1 cellular context compared by ENCODE assay signal in the genomic region with DNA sequence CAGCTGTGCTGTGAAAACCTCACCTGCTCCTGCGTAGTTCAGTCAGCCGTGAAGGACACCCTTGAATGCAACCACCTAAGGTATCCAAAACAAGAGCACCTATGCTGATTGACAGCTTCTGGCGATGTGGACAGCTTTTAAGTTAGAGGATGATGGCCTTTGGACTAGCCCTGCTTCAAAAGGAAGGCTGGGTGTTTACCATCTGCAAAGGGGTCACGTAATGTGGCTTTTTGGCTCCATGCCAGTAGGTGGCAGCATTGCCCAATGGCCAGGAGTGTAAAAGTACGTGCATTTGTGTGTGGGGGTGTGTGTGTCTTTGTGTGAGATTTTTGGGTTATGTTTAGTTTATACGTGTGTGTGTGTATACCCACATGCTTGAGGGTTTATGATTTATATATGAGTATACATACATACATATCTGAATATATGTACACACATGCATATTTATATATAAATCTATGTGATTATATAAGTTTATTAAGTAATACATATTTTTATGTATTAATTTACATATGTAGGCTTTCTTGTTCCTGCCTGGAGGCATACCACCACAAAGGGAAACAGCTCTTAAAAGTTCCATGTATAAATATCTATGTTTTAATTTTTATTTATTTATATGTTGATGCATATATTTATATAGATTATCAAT.
TF ChIP-seq lines count a peak whose summit lies in the region.

No MANE protein-coding gene starts in this region.

TF ChIP-seq in HepG2, 621 proteins besides CTCF, POLR2A, EP300 and RAD21 (continued from another document and continues in another):
- TF ChIP-seq, protein P1, sequence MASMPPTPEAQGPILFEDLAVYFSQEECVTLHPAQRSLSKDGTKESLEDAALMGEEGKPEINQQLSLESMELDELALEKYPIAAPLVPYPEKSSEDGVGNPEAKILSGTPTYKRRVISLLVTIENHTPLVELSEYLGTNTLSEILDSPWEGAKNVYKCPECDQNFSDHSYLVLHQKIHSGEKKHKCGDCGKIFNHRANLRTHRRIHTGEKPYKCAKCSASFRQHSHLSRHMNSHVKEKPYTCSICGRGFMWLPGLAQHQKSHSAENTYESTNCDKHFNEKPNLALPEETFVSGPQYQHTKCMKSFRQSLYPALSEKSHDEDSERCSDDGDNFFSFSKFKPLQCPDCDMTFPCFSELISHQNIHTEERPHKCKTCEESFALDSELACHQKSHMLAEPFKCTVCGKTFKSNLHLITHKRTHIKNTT (CRISPR knock-in tag; IDR thresholded peaks at IDR 0.05) = no peak
- TF ChIP-seq GTF3A (CRISPR knock-in tag; conservative IDR thresholded peaks at IDR 0.05) = no peak
- no peak for TF ChIP-seq GFI1 (CRISPR knock-in tag; IDR thresholded peaks at IDR 0.05; ENCODE audit: borderline replicate concordance)
- no peak for TF ChIP-seq CENPX (CRISPR knock-in tag; IDR thresholded peaks at IDR 0.05)
- no peak for TF ChIP-seq ASH2L (IDR thresholded peaks at IDR 0.05; ENCODE audit: insufficient read length, low read depth, low read length)
- TF ChIP-seq, protein P2, sequence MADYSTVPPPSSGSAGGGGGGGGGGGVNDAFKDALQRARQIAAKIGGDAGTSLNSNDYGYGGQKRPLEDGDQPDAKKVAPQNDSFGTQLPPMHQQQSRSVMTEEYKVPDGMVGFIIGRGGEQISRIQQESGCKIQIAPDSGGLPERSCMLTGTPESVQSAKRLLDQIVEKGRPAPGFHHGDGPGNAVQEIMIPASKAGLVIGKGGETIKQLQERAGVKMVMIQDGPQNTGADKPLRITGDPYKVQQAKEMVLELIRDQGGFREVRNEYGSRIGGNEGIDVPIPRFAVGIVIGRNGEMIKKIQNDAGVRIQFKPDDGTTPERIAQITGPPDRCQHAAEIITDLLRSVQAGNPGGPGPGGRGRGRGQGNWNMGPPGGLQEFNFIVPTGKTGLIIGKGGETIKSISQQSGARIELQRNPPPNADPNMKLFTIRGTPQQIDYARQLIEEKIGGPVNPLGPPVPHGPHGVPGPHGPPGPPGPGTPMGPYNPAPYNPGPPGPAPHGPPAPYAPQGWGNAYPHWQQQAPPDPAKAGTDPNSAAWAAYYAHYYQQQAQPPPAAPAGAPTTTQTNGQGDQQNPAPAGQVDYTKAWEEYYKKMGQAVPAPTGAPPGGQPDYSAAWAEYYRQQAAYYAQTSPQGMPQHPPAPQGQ (CRISPR knock-in tag; IDR thresholded peaks at IDR 0.05; ENCODE audit: borderline replicate concordance) = no peak
- no peak for TF ChIP-seq NKX3-1 (CRISPR knock-in tag; IDR thresholded peaks at IDR 0.05)
- no peak for TF ChIP-seq ZNF354B (CRISPR knock-in tag; IDR thresholded peaks at IDR 0.05)
- TF ChIP-seq, protein P3, sequence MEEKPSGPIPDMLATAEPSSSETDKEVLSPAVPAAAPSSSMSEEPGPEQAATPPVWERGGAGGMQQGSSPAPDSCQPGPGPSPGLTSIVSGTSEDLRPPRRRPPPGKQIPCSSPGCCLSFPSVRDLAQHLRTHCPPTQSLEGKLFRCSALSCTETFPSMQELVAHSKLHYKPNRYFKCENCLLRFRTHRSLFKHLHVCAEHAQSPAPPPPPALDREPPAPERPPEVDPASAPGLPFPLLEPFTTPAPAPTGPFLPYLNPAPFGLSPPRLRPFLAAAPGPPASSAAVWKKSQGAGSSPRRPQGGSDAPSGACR (CRISPR knock-in tag; IDR thresholded peaks at IDR 0.05) = no peak
- TF ChIP-seq, protein P4, sequence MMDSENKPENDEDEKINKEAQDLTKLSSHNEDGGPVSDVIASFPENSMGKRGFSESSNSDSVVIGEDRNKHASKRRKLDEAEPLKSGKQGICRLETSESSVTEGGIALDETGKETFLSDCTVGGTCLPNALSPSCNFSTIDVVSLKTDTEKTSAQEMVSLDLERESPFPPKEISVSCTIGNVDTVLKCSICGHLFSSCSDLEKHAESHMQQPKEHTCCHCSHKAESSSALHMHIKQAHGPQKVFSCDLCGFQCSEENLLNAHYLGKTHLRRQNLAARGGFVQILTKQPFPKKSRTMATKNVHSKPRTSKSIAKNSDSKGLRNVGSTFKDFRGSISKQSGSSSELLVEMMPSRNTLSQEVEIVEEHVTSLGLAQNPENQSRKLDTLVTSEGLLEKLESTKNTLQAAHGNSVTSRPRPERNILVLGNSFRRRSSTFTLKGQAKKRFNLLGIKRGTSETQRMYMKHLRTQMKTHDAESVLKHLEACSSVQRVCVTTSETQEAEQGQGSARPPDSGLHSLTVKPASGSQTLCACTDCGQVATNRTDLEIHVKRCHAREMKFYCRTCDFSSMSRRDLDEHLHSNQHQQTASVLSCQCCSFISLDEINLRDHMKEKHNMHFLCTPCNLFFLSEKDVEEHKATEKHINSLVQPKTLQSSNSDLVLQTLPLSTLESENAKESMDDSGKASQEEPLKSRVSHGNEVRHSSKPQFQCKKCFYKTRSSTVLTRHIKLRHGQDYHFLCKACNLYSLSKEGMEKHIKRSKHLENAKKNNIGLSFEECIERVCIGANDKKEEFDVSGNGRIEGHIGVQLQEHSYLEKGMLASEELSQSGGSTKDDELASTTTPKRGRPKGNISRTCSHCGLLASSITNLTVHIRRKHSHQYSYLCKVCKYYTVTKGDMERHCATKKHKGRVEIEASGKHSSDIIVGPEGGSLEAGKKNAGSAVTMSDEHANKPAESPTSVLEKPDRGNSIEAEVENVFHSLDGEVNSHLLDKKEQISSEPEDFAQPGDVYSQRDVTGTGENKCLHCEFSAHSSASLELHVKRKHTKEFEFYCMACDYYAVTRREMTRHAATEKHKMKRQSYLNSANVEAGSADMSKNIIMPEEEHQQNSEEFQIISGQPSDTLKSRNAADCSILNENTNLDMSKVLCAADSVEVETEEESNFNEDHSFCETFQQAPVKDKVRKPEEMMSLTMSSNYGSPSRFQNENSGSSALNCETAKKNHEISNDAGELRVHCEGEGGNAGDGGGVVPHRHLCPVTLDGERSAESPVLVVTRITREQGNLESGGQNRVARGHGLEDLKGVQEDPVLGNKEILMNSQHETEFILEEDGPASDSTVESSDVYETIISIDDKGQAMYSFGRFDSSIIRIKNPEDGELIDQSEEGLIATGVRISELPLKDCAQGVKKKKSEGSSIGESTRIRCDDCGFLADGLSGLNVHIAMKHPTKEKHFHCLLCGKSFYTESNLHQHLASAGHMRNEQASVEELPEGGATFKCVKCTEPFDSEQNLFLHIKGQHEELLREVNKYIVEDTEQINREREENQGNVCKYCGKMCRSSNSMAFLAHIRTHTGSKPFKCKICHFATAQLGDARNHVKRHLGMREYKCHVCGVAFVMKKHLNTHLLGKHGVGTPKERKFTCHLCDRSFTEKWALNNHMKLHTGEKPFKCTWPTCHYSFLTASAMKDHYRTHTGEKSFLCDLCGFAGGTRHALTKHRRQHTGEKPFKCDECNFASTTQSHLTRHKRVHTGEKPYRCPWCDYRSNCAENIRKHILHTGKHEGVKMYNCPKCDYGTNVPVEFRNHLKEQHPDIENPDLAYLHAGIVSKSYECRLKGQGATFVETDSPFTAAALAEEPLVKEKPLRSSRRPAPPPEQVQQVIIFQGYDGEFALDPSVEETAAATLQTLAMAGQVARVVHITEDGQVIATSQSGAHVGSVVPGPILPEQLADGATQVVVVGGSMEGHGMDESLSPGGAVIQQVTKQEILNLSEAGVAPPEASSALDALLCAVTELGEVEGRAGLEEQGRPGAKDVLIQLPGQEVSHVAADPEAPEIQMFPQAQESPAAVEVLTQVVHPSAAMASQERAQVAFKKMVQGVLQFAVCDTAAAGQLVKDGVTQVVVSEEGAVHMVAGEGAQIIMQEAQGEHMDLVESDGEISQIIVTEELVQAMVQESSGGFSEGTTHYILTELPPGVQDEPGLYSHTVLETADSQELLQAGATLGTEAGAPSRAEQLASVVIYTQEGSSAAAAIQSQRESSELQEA (CRISPR knock-in tag; IDR thresholded peaks at IDR 0.05; ENCODE audit: not compliant biosample characterization) = no peak
- TF ChIP-seq ZNF598 (CRISPR knock-in tag; IDR thresholded peaks at IDR 0.05; ENCODE audit: borderline replicate concordance) = no peak
- no peak for TF ChIP-seq ZIK1 (CRISPR knock-in tag; IDR thresholded peaks at IDR 0.05; ENCODE audit: borderline replicate concordance, low read depth)
- TF ChIP-seq, protein P5, sequence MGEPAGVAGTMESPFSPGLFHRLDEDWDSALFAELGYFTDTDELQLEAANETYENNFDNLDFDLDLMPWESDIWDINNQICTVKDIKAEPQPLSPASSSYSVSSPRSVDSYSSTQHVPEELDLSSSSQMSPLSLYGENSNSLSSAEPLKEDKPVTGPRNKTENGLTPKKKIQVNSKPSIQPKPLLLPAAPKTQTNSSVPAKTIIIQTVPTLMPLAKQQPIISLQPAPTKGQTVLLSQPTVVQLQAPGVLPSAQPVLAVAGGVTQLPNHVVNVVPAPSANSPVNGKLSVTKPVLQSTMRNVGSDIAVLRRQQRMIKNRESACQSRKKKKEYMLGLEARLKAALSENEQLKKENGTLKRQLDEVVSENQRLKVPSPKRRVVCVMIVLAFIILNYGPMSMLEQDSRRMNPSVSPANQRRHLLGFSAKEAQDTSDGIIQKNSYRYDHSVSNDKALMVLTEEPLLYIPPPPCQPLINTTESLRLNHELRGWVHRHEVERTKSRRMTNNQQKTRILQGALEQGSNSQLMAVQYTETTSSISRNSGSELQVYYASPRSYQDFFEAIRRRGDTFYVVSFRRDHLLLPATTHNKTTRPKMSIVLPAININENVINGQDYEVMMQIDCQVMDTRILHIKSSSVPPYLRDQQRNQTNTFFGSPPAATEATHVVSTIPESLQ (CRISPR knock-in tag; conservative IDR thresholded peaks at IDR 0.05) = no peak
- no peak for TF ChIP-seq ZNF326 (CRISPR knock-in tag; IDR thresholded peaks at IDR 0.05; ENCODE audit: borderline replicate concordance)
- no peak for TF ChIP-seq GATA4 (IDR thresholded peaks at IDR 0.05; ENCODE audit: borderline replicate concordance, low read depth)
- TF ChIP-seq ZNF720 (CRISPR knock-in tag; IDR thresholded peaks at IDR 0.05) = no peak
- TF ChIP-seq MED8 (CRISPR knock-in tag; IDR thresholded peaks at IDR 0.05; ENCODE audit: insufficient replicate concordance) = no peak
- no peak for TF ChIP-seq RBM39 (IDR thresholded peaks at IDR 0.05; ENCODE audit: low read depth, low read length, poor library complexity, severe bottlenecking)
- TF ChIP-seq, protein P6, sequence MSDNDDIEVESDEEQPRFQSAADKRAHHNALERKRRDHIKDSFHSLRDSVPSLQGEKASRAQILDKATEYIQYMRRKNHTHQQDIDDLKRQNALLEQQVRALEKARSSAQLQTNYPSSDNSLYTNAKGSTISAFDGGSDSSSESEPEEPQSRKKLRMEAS (IDR thresholded peaks at IDR 0.05) = no peak; the same call in 1 of the 2 replicates
- no peak for TF ChIP-seq BORCS8-MEF2B (CRISPR knock-in tag; IDR thresholded peaks at IDR 0.05)
- TF ChIP-seq, protein P7, sequence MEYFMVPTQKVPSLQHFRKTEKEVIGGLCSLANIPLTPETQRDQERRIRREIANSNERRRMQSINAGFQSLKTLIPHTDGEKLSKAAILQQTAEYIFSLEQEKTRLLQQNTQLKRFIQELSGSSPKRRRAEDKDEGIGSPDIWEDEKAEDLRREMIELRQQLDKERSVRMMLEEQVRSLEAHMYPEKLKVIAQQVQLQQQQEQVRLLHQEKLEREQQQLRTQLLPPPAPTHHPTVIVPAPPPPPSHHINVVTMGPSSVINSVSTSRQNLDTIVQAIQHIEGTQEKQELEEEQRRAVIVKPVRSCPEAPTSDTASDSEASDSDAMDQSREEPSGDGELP (IDR thresholded peaks at IDR 0.05; ENCODE audit: borderline replicate concordance, low read depth) = peak; percentile 35; the same call in 1 of the 2 replicates
- no peak for TF ChIP-seq BCL6 (CRISPR knock-in tag; IDR thresholded peaks at IDR 0.05)
- TF ChIP-seq MAFF (IDR thresholded peaks at IDR 0.05; ENCODE audit: low read depth, low read length) = no peak
- no peak for TF ChIP-seq ZNF17 (CRISPR knock-in tag; IDR thresholded peaks at IDR 0.05)
- TF ChIP-seq ZNF768 (CRISPR knock-in tag; IDR thresholded peaks at IDR 0.05) = no peak
- TF ChIP-seq NR1H2 (CRISPR knock-in tag; IDR thresholded peaks at IDR 0.05; ENCODE audit: borderline replicate concordance, low read depth) = no peak
- no peak for TF ChIP-seq ZNF850 (CRISPR knock-in tag; conservative IDR thresholded peaks at IDR 0.05)
- peak; percentile 32; the same call in 1 of the 2 replicates for TF ChIP-seq ZNF772 (CRISPR knock-in tag; IDR thresholded peaks at IDR 0.05)
- TF ChIP-seq ZNF282 (IDR thresholded peaks at IDR 0.05; ENCODE audit: partially characterized antibody) = no peak
- TF ChIP-seq, protein P8, sequence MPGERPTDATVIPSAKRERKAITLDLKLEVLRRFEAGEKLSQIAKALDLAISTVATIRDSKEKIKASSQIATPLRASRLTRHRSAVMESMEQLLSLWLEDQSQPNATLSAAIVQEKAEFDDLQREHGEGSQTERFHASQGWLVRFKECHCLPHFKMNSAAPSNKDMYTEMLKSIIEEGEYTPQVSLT (CRISPR knock-in tag; IDR thresholded peaks at IDR 0.05; ENCODE audit: borderline replicate concordance, low read depth) = no peak
- TF ChIP-seq PAX8 (CRISPR knock-in tag; IDR thresholded peaks at IDR 0.05; ENCODE audit: borderline replicate concordance) = no peak
- TF ChIP-seq, protein P9, sequence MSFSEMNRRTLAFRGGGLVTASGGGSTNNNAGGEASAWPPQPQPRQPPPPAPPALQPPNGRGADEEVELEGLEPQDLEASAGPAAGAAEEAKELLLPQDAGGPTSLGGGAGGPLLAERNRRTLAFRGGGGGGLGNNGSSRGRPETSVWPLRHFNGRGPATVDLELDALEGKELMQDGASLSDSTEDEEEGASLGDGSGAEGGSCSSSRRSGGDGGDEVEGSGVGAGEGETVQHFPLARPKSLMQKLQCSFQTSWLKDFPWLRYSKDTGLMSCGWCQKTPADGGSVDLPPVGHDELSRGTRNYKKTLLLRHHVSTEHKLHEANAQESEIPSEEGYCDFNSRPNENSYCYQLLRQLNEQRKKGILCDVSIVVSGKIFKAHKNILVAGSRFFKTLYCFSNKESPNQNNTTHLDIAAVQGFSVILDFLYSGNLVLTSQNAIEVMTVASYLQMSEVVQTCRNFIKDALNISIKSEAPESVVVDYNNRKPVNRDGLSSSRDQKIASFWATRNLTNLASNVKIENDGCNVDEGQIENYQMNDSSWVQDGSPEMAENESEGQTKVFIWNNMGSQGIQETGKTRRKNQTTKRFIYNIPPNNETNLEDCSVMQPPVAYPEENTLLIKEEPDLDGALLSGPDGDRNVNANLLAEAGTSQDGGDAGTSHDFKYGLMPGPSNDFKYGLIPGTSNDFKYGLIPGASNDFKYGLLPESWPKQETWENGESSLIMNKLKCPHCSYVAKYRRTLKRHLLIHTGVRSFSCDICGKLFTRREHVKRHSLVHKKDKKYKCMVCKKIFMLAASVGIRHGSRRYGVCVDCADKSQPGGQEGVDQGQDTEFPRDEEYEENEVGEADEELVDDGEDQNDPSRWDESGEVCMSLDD (CRISPR knock-in tag; IDR thresholded peaks at IDR 0.05; ENCODE audit: borderline replicate concordance) = no peak
- no peak for TF ChIP-seq HHEX (CRISPR knock-in tag; IDR thresholded peaks at IDR 0.05)
- TF ChIP-seq, protein P10, sequence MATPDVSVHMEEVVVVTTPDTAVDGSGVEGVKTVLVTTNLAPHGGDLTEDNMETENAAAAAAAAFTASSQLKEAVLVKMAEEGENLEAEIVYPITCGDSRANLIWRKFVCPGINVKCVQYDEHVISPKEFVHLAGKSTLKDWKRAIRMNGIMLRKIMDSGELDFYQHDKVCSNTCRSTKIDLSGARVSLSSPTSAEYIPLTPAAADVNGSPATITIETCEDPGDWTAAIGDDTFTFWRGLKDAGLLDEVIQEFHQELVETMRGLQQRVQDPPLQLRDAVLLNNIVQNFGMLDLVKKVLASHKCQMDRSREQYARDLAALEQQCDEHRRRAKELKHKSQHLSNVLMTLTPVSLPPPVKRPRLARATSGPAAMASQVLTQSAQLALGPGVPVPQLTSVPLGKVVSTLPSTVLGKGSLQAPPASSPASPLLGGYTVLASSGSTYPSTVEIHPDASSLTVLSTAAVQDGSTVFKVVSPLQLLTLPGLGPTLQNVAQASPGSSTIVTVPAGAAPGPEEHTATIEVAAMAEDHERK (CRISPR knock-in tag; IDR thresholded peaks at IDR 0.05; ENCODE audit: low read depth) = no peak
- TF ChIP-seq NFATC3 (CRISPR knock-in tag; IDR thresholded peaks at IDR 0.05) = no peak
- no peak for TF ChIP-seq ARNT2 (CRISPR knock-in tag; IDR thresholded peaks at IDR 0.05; ENCODE audit: low read depth)
- TF ChIP-seq ZNF251 (CRISPR knock-in tag; IDR thresholded peaks at IDR 0.05) = no peak
- TF ChIP-seq HOXA7 (CRISPR knock-in tag; IDR thresholded peaks at IDR 0.05) = no peak
- no peak for TF ChIP-seq ZKSCAN5 (CRISPR knock-in tag; IDR thresholded peaks at IDR 0.05)
- no peak for TF ChIP-seq ELF1 (CRISPR knock-in tag; IDR thresholded peaks at IDR 0.05)
